ENCODE assay signal across 31 cellular contexts in the genomic region with DNA sequence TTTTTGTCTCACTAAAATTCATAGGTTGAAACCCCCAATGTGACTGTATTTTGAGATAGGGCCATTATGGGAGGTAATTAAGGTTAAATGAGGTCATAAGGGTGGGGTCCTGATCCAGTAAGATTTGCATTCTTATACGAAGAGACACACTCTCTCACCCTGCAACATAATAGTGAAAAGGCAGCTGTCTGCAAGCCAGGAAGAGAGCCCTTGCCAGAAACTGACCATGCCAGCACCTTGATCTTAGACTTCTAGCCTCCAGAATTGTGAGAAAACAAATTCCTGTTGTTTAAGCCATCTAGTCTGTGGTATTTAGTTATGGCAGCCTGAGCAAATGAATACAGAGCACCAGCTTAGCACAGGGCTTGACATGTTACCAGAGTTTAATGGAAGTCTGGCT. TPM values are rescaled to one million over a fixed set of nuclear protein-coding genes. Genes with fewer than 3 reads are reported as not detected.
"Had no signal": no experiment of that assay in that cellular context is flagged by ENCODE, and none has a peak within 500 bp of the region (broad histone marks: within the 10 kb centered on the region; RNA-seq: fewer than 3 reads in every experiment).

No MANE protein-coding gene starts in this region.

- H3K36me3 Mint-ChIP-seq: activated naive CD4-positive, alpha-beta T cell treated with anti-CD3 and anti-CD28 coated beads, Interleukin-2, amount 10 ng/mL, durations not matched to agents 7 days and 5 days; activated naive CD4-positive, alpha-beta T cell treated with anti-CD3 and anti-CD28 coated beads, Interleukin-2, amount 50 U/mL, for 72 hours; activated naive CD8-positive, alpha-beta T cell treated with anti-CD3 and anti-CD28 coated beads, Interleukin-2, amount 10 ng/mL, durations not matched to agents 7 days and 5 days; brain had no signal

- H3K4me1 ChIP-seq: ascending aorta, breast epithelium, colonic mucosa had no signal

- H3K27ac Mint-ChIP-seq: activated CD4-positive, alpha-beta memory T cell treated with anti-CD3 and anti-CD28 coated beads, Interleukin-2, amount 10 ng/mL, durations not matched to agents 7 days and 5 days; activated CD4-positive, alpha-beta T cell treated with anti-CD3 and anti-CD28 coated beads for 36 hours; activated CD4-positive, alpha-beta T cell treated with anti-CD3 and anti-CD28 coated beads, Interleukin-2, amount 10 ng/mL, durations not matched to agents 24 days and 14 days; activated naive CD4-positive, alpha-beta T cell treated with anti-CD3 and anti-CD28 coated beads, Interleukin-2, amount 10 ng/mL, durations not matched to agents 7 days and 5 days; activated naive CD4-positive, alpha-beta T cell treated with anti-CD3 and anti-CD28 coated beads, Interleukin-2, amount 50 U/mL, for 72 hours; activated naive CD8-positive, alpha-beta T cell treated with anti-CD3 and anti-CD28 coated beads, Interleukin-2, amount 10 ng/mL, durations not matched to agents 7 days and 5 days; activated T-cell treated with anti-CD3 and anti-CD28 coated beads, Interleukin-2, amount 50 U/mL, for 24 hours; activated T-cell treated with anti-CD3 and anti-CD28 coated beads, Interleukin-2, amount 50 U/mL, for 72 hours; brain; T-helper 17 cell; T-helper 2 cell treated with Interferon-gamma antibody and Interleukin-4, amounts not matched to agents 5 μg/mL and 100 μg/mL, for 36 hours had no signal

- ATAC-seq: activated CD4-positive, alpha-beta T cell treated with anti-CD3 and anti-CD28 coated beads for 36 hours; activated naive CD4-positive, alpha-beta T cell treated with anti-CD3 and anti-CD28 coated beads, Interleukin-2, amount 50 U/mL, for 72 hours; activated T-cell treated with anti-CD3 and anti-CD28 coated beads, Interleukin-2, amount 50 U/mL, for 72 hours; esophagus mucosa; T-helper 17 cell had no signal

- H3K4me3 ChIP-seq: ascending aorta, breast epithelium, cardiac muscle cell, colonic mucosa had no signal

- H3K9me3 ChIP-seq: ascending aorta, breast epithelium, colonic mucosa had no signal

- H3K27me3 Mint-ChIP-seq: activated CD4-positive, alpha-beta memory T cell treated with anti-CD3 and anti-CD28 coated beads, Interleukin-2, amount 10 ng/mL, durations not matched to agents 7 days and 5 days; activated CD4-positive, alpha-beta T cell treated with anti-CD3 and anti-CD28 coated beads for 36 hours; activated CD4-positive, alpha-beta T cell treated with anti-CD3 and anti-CD28 coated beads, Interleukin-2, amount 10 ng/mL, durations not matched to agents 24 days and 14 days; activated naive CD4-positive, alpha-beta T cell treated with anti-CD3 and anti-CD28 coated beads, Interleukin-2, amount 10 ng/mL, durations not matched to agents 7 days and 5 days; activated naive CD8-positive, alpha-beta T cell treated with anti-CD3 and anti-CD28 coated beads, Interleukin-2, amount 10 ng/mL, durations not matched to agents 7 days and 5 days; T-helper 17 cell had no signal

- H3K4me1 Mint-ChIP-seq: activated CD4-positive, alpha-beta memory T cell treated with anti-CD3 and anti-CD28 coated beads, Interleukin-2, amount 10 ng/mL, durations not matched to agents 7 days and 5 days; activated CD4-positive, alpha-beta T cell treated with anti-CD3 and anti-CD28 coated beads for 36 hours; activated CD4-positive, alpha-beta T cell treated with anti-CD3 and anti-CD28 coated beads, Interleukin-2, amount 10 ng/mL, durations not matched to agents 24 days and 14 days; activated naive CD4-positive, alpha-beta T cell treated with anti-CD3 and anti-CD28 coated beads, Interleukin-2, amount 10 ng/mL, durations not matched to agents 7 days and 5 days; activated naive CD8-positive, alpha-beta T cell treated with anti-CD3 and anti-CD28 coated beads, Interleukin-2, amount 10 ng/mL, durations not matched to agents 7 days and 5 days; T-helper 17 cell had no signal

- FAIRE-seq: frontal cortex had no signal

- H3K27me3 ChIP-seq: ascending aorta, cardiac muscle cell had no signal

- H3K36me3 ChIP-seq: ascending aorta, breast epithelium, cardiac muscle cell, colonic mucosa, WERI-Rb-1 had no signal

- H3K9me3 Mint-ChIP-seq: activated CD4-positive, alpha-beta memory T cell treated with anti-CD3 and anti-CD28 coated beads, Interleukin-2, amount 10 ng/mL, durations not matched to agents 7 days and 5 days; activated CD4-positive, alpha-beta T cell treated with anti-CD3 and anti-CD28 coated beads, Interleukin-2, amount 10 ng/mL, durations not matched to agents 24 days and 14 days; activated naive CD4-positive, alpha-beta T cell treated with anti-CD3 and anti-CD28 coated beads, Interleukin-2, amount 10 ng/mL, durations not matched to agents 7 days and 5 days; activated naive CD4-positive, alpha-beta T cell treated with anti-CD3 and anti-CD28 coated beads, Interleukin-2, amount 50 U/mL, for 72 hours; activated naive CD8-positive, alpha-beta T cell treated with anti-CD3 and anti-CD28 coated beads, Interleukin-2, amount 10 ng/mL, durations not matched to agents 7 days and 5 days; activated T-cell treated with anti-CD3 and anti-CD28 coated beads, Interleukin-2, amount 50 U/mL, for 24 hours; activated T-cell treated with anti-CD3 and anti-CD28 coated beads, Interleukin-2, amount 50 U/mL, for 72 hours; brain; T-helper 2 cell treated with Interferon-gamma antibody and Interleukin-4, amounts not matched to agents 5 μg/mL and 100 μg/mL, for 36 hours had no signal

- H3K4me3 Mint-ChIP-seq: activated CD4-positive, alpha-beta memory T cell treated with anti-CD3 and anti-CD28 coated beads, Interleukin-2, amount 10 ng/mL, durations not matched to agents 7 days and 5 days; activated CD4-positive, alpha-beta T cell treated with anti-CD3 and anti-CD28 coated beads for 36 hours; activated CD4-positive, alpha-beta T cell treated with anti-CD3 and anti-CD28 coated beads, Interleukin-2, amount 10 ng/mL, durations not matched to agents 24 days and 14 days; activated naive CD4-positive, alpha-beta T cell treated with anti-CD3 and anti-CD28 coated beads, Interleukin-2, amount 10 ng/mL, durations not matched to agents 7 days and 5 days; activated naive CD8-positive, alpha-beta T cell treated with anti-CD3 and anti-CD28 coated beads, Interleukin-2, amount 10 ng/mL, durations not matched to agents 7 days and 5 days; activated T-cell treated with anti-CD3 and anti-CD28 coated beads, Interleukin-2, amount 50 U/mL, for 24 hours; activated T-cell treated with anti-CD3 and anti-CD28 coated beads, Interleukin-2, amount 50 U/mL, for 72 hours; brain; T-helper 17 cell; T-helper 2 cell treated with Interferon-gamma antibody and Interleukin-4, amounts not matched to agents 5 μg/mL and 100 μg/mL, for 36 hours had no signal

- DNase-seq: activated CD4-positive, alpha-beta memory T cell treated with anti-CD3 and anti-CD28 coated beads, Interleukin-2, amount 10 ng/mL, durations not matched to agents 7 days and 5 days; activated CD4-positive, alpha-beta T cell treated with anti-CD3 and anti-CD28 coated beads for 36 hours; activated CD4-positive, alpha-beta T cell treated with anti-CD3 and anti-CD28 coated beads, Interleukin-2, amount 10 ng/mL, durations not matched to agents 24 days and 14 days; activated CD4-positive, CD25-positive, alpha-beta regulatory T cell; activated CD4-positive, CD25-positive, alpha-beta regulatory T cell treated with anti-CD3 and anti-CD28 coated beads, Interleukin-2, amount 50 U/mL, for 72 hours; activated CD8-positive, alpha-beta memory T cell treated with anti-CD3 and anti-CD28 coated beads, Interleukin-2, amount 50 U/mL, for 48 hours; activated gamma-delta T cell; activated naive CD4-positive, alpha-beta T cell; activated naive CD4-positive, alpha-beta T cell treated with anti-CD3 and anti-CD28 coated beads, Interleukin-2, amount 10 ng/mL, durations not matched to agents 7 days and 5 days; activated naive CD8-positive, alpha-beta T cell treated with anti-CD3 and anti-CD28 coated beads, Interleukin-2, amount 10 ng/mL, durations not matched to agents 7 days and 5 days; activated T-cell treated with anti-CD3 and anti-CD28 coated beads for 4 hours; activated T-cell treated with anti-CD3 and anti-CD28 coated beads, Interleukin-2, amount 50 U/mL, for 24 hours; activated T-cell treated with anti-CD3 and anti-CD28 coated beads, Interleukin-2, amount 50 U/mL, for 72 hours; central memory CD4-positive, alpha-beta T cell; cerebellar nuclear complex; colonic mucosa; effector CD8-positive, alpha-beta T cell; foreskin fibroblast; head of caudate nucleus; T-helper 1 cell; T-helper 17 cell; T1000; WERI-Rb-1 had no signal

- H3K27ac ChIP-seq: ascending aorta, breast epithelium, cardiac muscle cell, colonic mucosa, WERI-Rb-1 had no signal

RNA-seq across cellular contexts. Expression of gene IGSF1, which starts 17.5 kb away (rescaled TPM):
- total RNA-seq: activated CD4-positive, alpha-beta memory T cell treated with anti-CD3 and anti-CD28 coated beads, Interleukin-2, amount 10 ng/mL, durations not matched to agents 7 days and 5 days; activated CD4-positive, alpha-beta T cell treated with anti-CD3 and anti-CD28 coated beads for 36 hours; activated CD4-positive, alpha-beta T cell treated with anti-CD3 and anti-CD28 coated beads, Interleukin-2, amount 10 ng/mL, durations not matched to agents 24 days and 14 days; activated naive CD4-positive, alpha-beta T cell treated with anti-CD3 and anti-CD28 coated beads, Interleukin-2, amount 50 U/mL, for 72 hours; activated naive CD8-positive, alpha-beta T cell treated with anti-CD3 and anti-CD28 coated beads, Interleukin-2, amount 10 ng/mL, durations not matched to agents 7 days and 5 days; activated T-cell treated with anti-CD3 and anti-CD28 coated beads, Interleukin-2, amount 50 U/mL, for 72 hours; T-helper 17 cell had no signal
